ENCODE assay signal across 25 cellular contexts in genomic region chr18:55485666-55486065, GRCh38.
DNase-seq lines count a peak whose midpoint lies in the region; ATAC-seq and TF ChIP-seq lines count a peak whose summit lies in the region.
"Had no signal": no experiment of that assay in that cellular context is flagged by ENCODE, and none has a peak within 500 bp of the region (broad histone marks: within the 10 kb centered on the region; RNA-seq: fewer than 3 reads in every experiment).

No MANE protein-coding gene starts in this region.

- H3K9me3 ChIP-seq in SK-N-SH (no peaks in the 10 kb centered on the region), fibroblast of lung (ENCODE audit: control insufficient read depth, insufficient read depth, low read depth, low read length) (no peaks in the 10 kb centered on the region), gastrocnemius medialis (no peaks in the 10 kb centered on the region)
- H3K9me3 ChIP-seq: breast epithelium, pancreas, SJSA1, tibial nerve had no signal

- H3K27me3 ChIP-seq in SK-N-SH (ENCODE audit: insufficient read depth) (no peaks in the 10 kb centered on the region), fibroblast of lung (ENCODE audit: control insufficient read depth, insufficient read depth, low read length) (no peaks in the 10 kb centered on the region), gastrocnemius medialis (no peaks in the 10 kb centered on the region)
- H3K27me3 ChIP-seq: BLaER1, breast epithelium, dorsolateral prefrontal cortex, pancreas, SJSA1, tibial nerve had no signal

- H3K9ac ChIP-seq in SK-N-SH (no peak overlapping the region), fibroblast of lung (ENCODE audit: insufficient read depth, low read length) (no peak overlapping the region)
- H3K9ac ChIP-seq: BLaER1 had no signal

- H4K20me1 ChIP-seq in SK-N-SH (ENCODE audit: insufficient read depth): no peaks in the 10 kb centered on the region
- no peaks in the 10 kb centered on the region for H4K20me1 ChIP-seq in fibroblast of lung (ENCODE audit: control insufficient read depth, extremely low read depth, insufficient read depth, low read length)

- TF ChIP-seq RAD21 in SK-N-SH (IDR thresholded peaks at IDR 0.05; ENCODE audit: low read length): no peak

- intact Hi-C loops in gastrocnemius medialis (cut with DNase I; ENCODE audit: low total_unique reads): no loop called here

- H3K9me2 ChIP-seq in SK-N-SH: no peaks in the 10 kb centered on the region

- H3K36me3 ChIP-seq in SK-N-SH (replicated peaks in 1 of 2; ENCODE audit: control insufficient read depth in 1 of 2, insufficient read depth in 2 of 2, low read length in 1 of 2) (no peaks in the 10 kb centered on the region), fibroblast of lung (ENCODE audit: control insufficient read depth, insufficient read depth, low read length) (no peaks in the 10 kb centered on the region), gastrocnemius medialis (no peaks in the 10 kb centered on the region)
- H3K36me3 ChIP-seq: breast epithelium, pancreas, SJSA1, tibial nerve had no signal

- no peak overlapping the region for H3K4me3 ChIP-seq in SK-N-SH (ENCODE audit: low read depth in 2 of 2, low read length in 1 of 2)
- no peak overlapping the region for H3K4me3 ChIP-seq in fibroblast of lung (replicated peaks in 1 of 4; ENCODE audit: control extremely low read depth in 1 of 4, insufficient read depth in 1 of 4, low read depth in 3 of 4, low read length in 4 of 4)
- no peak overlapping the region for H3K4me3 ChIP-seq in gastrocnemius medialis
- H3K4me3 ChIP-seq: BLaER1, breast epithelium, dorsolateral prefrontal cortex, pancreas, SJSA1, tibial nerve had no signal

- 64% methylated on average over 2 of the region's 2 CpGs for WGBS in SK-N-SH (ENCODE audit: low lambda C conversion rate)

- no peak overlapping the region for H3K4me2 ChIP-seq in SK-N-SH
- no peak overlapping the region for H3K4me2 ChIP-seq in fibroblast of lung (ENCODE audit: extremely low read depth, insufficient read depth, low read length)
- H3K4me2 ChIP-seq: BLaER1 had no signal

- peaks cover 11% of the 10 kb centered on the region for H3F3A ChIP-seq in SK-N-SH (replicated peaks; ENCODE audit: insufficient read depth)

- no peak for TF ChIP-seq CTCF in SK-N-SH (IDR thresholded peaks at IDR 0.05)
- no peak for TF ChIP-seq CTCF in fibroblast of lung (conservative IDR thresholded peaks at IDR 0.05 in 1 of 2, IDR thresholded peaks at IDR 0.05 in 1 of 2; ENCODE audit: low read depth in 1 of 2, low read length in 2 of 2)
- TF ChIP-seq CTCF in gastrocnemius medialis (IDR thresholded peaks at IDR 0.05 in 4 of 5, conservative IDR thresholded peaks at IDR 0.05 in 1 of 5): no peak

- H2AFZ ChIP-seq in SK-N-SH (ENCODE audit: low read depth): no peak overlapping the region
- no peak overlapping the region for H2AFZ ChIP-seq in fibroblast of lung (ENCODE audit: low read length)

- CTCF ChIA-PET in SK-N-SH (lab: Yijun Ruan, JAX): no interaction called here

- no peak for TF ChIP-seq EP300 in SK-N-SH (IDR thresholded peaks at IDR 0.05; ENCODE audit: borderline replicate concordance in 1 of 2, low read depth in 1 of 2, low read length in 1 of 2)

- POLR2A ChIA-PET in SK-N-SH (lab: Yijun Ruan, JAX): no interaction called here

- in situ Hi-C loops in gastrocnemius medialis (cut with MboI; ENCODE audit: low sequenced_read_pairs in 4 of 4): no loop called here

- DNase-seq in ELR (ENCODE audit: low read depth): peak; percentile 68
- no peak for DNase-seq in SK-N-SH
- peak; percentile 64 to 86 for DNase-seq in fibroblast of lung (ENCODE audit: low read depth in 2 of 2)
- DNase-seq in gastrocnemius medialis: peak in 1 of 2 donors; percentile 57
- DNase-seq in NCI-H128 (lab: John Stamatoyannopoulos, UW; ENCODE audit: unreplicated experiment): no peak
- no peak for DNase-seq in SHP77 (lab: John Stamatoyannopoulos, UW)
- DNase-seq in NCI-H1105 treated with DMSO at 0.1 percent for 48 hours (lab: John Stamatoyannopoulos, UW): no peak
- DNase-seq: activated T-cell treated with anti-CD3 and anti-CD28 coated beads, Interleukin-2, amount 50 U/mL, for 72 hours; Calu3; dorsolateral prefrontal cortex; head of caudate nucleus; immature natural killer cell; naive thymus-derived CD8-positive, alpha-beta T cell; NCI-H1436 treated with DMSO at 0.1 percent for 48 hours; NCI-H2171; NCI-H69; pancreas; stimulated activated CD4-positive, alpha-beta T cell treated with anti-CD3 and anti-CD28 coated beads, Interleukin-2, amount 100 ng/mL, for 24 hours; stimulated activated naive CD4-positive, alpha-beta T cell treated with Interleukin-2 at 50 U/mL for 16 hours had no signal

- peaks cover 22 to 26% of the 10 kb centered on the region in 2 experiments for H3K4me1 ChIP-seq in SK-N-SH (ENCODE audit: control insufficient read depth in 1 of 2, insufficient read depth in 2 of 2, low read depth in 1 of 2, low read length in 1 of 2)
- peaks cover 6% of the 10 kb centered on the region for H3K4me1 ChIP-seq in fibroblast of lung (ENCODE audit: control insufficient read depth, extremely low read depth, insufficient read depth, low read length)
- H3K4me1 ChIP-seq in gastrocnemius medialis: peaks cover 48 to 65% of the 10 kb centered on the region in 2 donors
- H3K4me1 ChIP-seq: breast epithelium, pancreas had no signal

- H3K27ac ChIP-seq in SK-N-SH (ENCODE audit: low read depth in 2 of 2, low read length in 1 of 2) (peak overlapping the region in 1 of 2 experiments; percentile 34; a peak in 2 of 4 replicates), fibroblast of lung (ENCODE audit: insufficient read depth, low read length) (no peak overlapping the region), gastrocnemius medialis (peak overlapping the region; percentile 9 to 69 (median 38))
- H3K27ac ChIP-seq: BLaER1, breast epithelium, pancreas, SJSA1 had no signal

- ATAC-seq in gastrocnemius medialis: peak in 1 of 2 donors; percentile 87
- ATAC-seq: activated CD4-positive, CD25-positive, alpha-beta regulatory T cell treated with anti-CD3 and anti-CD28 coated beads, Interleukin-2, amount 50 U/mL, for 24 hours; activated naive CD4-positive, alpha-beta T cell treated with anti-CD3 and anti-CD28 coated beads, Interleukin-2, amount 50 U/mL, for 72 hours; activated T-cell treated with anti-CD3 and anti-CD28 coated beads, Interleukin-2, amount 50 U/mL, for 72 hours; naive thymus-derived CD8-positive, alpha-beta T cell; pancreas had no signal

- TF ChIP-seq POLR2A in gastrocnemius medialis (IDR thresholded peaks at IDR 0.05): no peak

- H3K79me2 ChIP-seq in SK-N-SH (ENCODE audit: insufficient read depth): peaks cover 80% of the 10 kb centered on the region
- peaks cover 4% of the 10 kb centered on the region for H3K79me2 ChIP-seq in fibroblast of lung (ENCODE audit: control insufficient read depth, insufficient read depth, low read length)

TF ChIP-seq in SK-N-SH, 30 proteins besides CTCF, POLR2A, EP300 and RAD21:
- TF ChIP-seq YY1 (IDR thresholded peaks at IDR 0.05; ENCODE audit: low read depth) (no peak), NFIC (IDR thresholded peaks at IDR 0.05; ENCODE audit: borderline replicate concordance) (peak; percentile 23; the same call in 1 of the 2 replicates), FOSL2 (IDR thresholded peaks at IDR 0.05; ENCODE audit: borderline replicate concordance, low read depth) (peak; percentile 4; the same call in 1 of the 2 replicates)

Comparison
In these comparisons a context has a peak if more than half of its experiments do, and no peak if none do; other contexts are left out.
1. DNase-seq: peak in ELR (single experiment) and fibroblast of lung (2 of 2); none in SK-N-SH (single experiment), NCI-H128 (single experiment), SHP77 (0 of 2) and NCI-H1105 treated with DMSO at 0.1 percent for 48 hours (single experiment).